Comparison of ENCODE assay signal across 14 cellular contexts in the genomic region with DNA sequence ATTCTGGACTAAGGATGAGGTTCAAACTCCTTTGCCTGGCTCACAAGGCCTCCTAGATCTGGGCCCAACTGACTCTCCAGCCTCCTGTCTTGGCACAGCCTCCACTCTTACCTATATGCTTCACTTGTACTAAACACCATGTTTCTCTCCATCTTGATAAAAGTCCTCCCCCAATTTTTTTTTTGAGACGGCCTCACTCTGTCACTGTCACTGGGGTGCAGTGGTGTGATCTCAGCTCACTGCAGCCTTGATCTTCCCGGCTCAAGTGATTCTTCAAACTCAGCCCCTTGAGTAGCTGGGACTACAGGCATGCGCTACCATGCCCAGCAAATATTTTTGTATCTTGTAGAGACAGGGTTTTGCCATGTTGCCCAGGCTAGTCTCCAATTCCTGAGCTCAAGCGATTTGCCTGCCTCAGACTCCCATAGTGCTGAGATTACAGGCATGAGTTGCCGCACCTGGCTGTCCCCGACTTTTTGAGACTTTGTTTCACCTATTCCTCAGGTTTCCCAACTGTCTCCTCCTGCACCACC. TPM values are rescaled to one million over a fixed set of nuclear protein-coding genes. Genes with fewer than 3 reads are reported as not detected.
DNase-seq lines count a peak whose midpoint lies in the region; ATAC-seq and TF ChIP-seq lines count a peak whose summit lies in the region.
"Had no signal": no experiment of that assay in that cellular context is flagged by ENCODE, and none has a peak within 500 bp of the region (broad histone marks: within the 10 kb centered on the region; RNA-seq: fewer than 3 reads in every experiment).

No MANE protein-coding gene starts in this region.

- H3K36me3 ChIP-seq in DND-41 (ENCODE audit: insufficient read depth, low read length), result peaks cover 19% of the 10 kb centered on the region
- H3K36me3 ChIP-seq in mammary epithelial cell (ENCODE audit: insufficient read depth, low read length), result peaks cover under 1% of the 10 kb centered on the region
- H3K36me3 ChIP-seq in MG63, result peaks cover 15% of the 10 kb centered on the region
- H3K36me3 ChIP-seq: adrenal gland had no signal

- H3K27ac Mint-ChIP-seq in T-helper 2 cell treated with Interferon-gamma antibody and Interleukin-4, amounts not matched to agents 5 μg/mL and 100 μg/mL, for 36 hours, result peak overlapping the region; percentile 58
- H3K27ac Mint-ChIP-seq in neural crest cell (ENCODE audit: unreplicated experiment), result no peak overlapping the region

- DNase-seq in T-helper 2 cell treated with Interferon-gamma antibody and Interleukin-4, amounts not matched to agents 5 μg/mL and 100 μg/mL, for 36 hours (ENCODE audit: low spot score), result no peak
- no peak for DNase-seq in T-helper 2 cell
- DNase-seq in DND-41, result no peak
- no peak for DNase-seq in mammary epithelial cell
- no peak for DNase-seq in neural crest cell (ENCODE audit: low read depth, low spot score)
- DNase-seq in NCI-H2196 treated with DMSO at 0.1 percent for 48 hours (lab: John Stamatoyannopoulos, UW; ENCODE audit: unreplicated experiment), result no peak
- no peak for DNase-seq in MG63
- DNase-seq: GDM1; MM.1S; NCI-H2081 treated with DMSO at 0.1 percent for 48 hours; NK-92 treated with Interleukin-12 subunit alpha and Interleukin-12 subunit beta, amount 100 ng/mL, for 24 hours had no signal

- BruUV-seq in mammary epithelial cell (replicated peaks; lab: Mats Ljungman, UMichigan), result no TSS peak

- H3K9ac ChIP-seq in DND-41 (ENCODE audit: low read depth, low read length) (no peak overlapping the region), mammary epithelial cell (ENCODE audit: insufficient read depth, low read length) (no peak overlapping the region)

- dilution Hi-C loops in mammary epithelial cell (cut with HindIII; ENCODE audit: low sequenced_read_pairs), result loop anchor here (5.0 kb wide), 1 partner anchor 49 kb away; no protein-coding TSS in a partner anchor

- H4K20me1 ChIP-seq in DND-41 (ENCODE audit: insufficient read depth, low read length) (peaks cover 14% of the 10 kb centered on the region), mammary epithelial cell (ENCODE audit: insufficient read depth, low read length) (no peaks in the 10 kb centered on the region)

- H3K79me2 ChIP-seq in DND-41 (ENCODE audit: insufficient read depth, low read length) (peaks cover 42% of the 10 kb centered on the region), mammary epithelial cell (ENCODE audit: insufficient read depth, low read length) (peaks cover 27% of the 10 kb centered on the region)
- H3K79me2 ChIP-seq: hepatocyte had no signal

- no peaks in the 10 kb centered on the region for H3K9me3 ChIP-seq in DND-41 (ENCODE audit: insufficient read depth, low read length, severe bottlenecking)
- H3K9me3 ChIP-seq in mammary epithelial cell (replicated peaks; ENCODE audit: insufficient read depth, low read length), result no peaks in the 10 kb centered on the region
- no peaks in the 10 kb centered on the region for H3K9me3 ChIP-seq in MG63
- H3K9me3 ChIP-seq: adrenal gland had no signal

- no peaks in the 10 kb centered on the region for H3K27me3 ChIP-seq in DND-41 (ENCODE audit: insufficient read depth, low read length, poor library complexity)
- no peaks in the 10 kb centered on the region for H3K27me3 ChIP-seq in mammary epithelial cell (ENCODE audit: insufficient read depth, low read length)
- no peaks in the 10 kb centered on the region for H3K27me3 ChIP-seq in MG63
- H3K27me3 ChIP-seq: adrenal gland, hepatocyte had no signal

- no peak overlapping the region for H3K4me2 ChIP-seq in DND-41 (ENCODE audit: insufficient read depth, low read length)
- no peak overlapping the region for H3K4me2 ChIP-seq in mammary epithelial cell (ENCODE audit: insufficient read depth, low read depth, low read length)
- H3K4me2 ChIP-seq: hepatocyte had no signal

- no peaks in the 10 kb centered on the region for H3K9me3 Mint-ChIP-seq in T-helper 2 cell treated with Interferon-gamma antibody and Interleukin-4, amounts not matched to agents 5 μg/mL and 100 μg/mL, for 36 hours
- no peaks in the 10 kb centered on the region for H3K9me3 Mint-ChIP-seq in neural crest cell

- CTCF ChIA-PET in mammary epithelial cell (lab: Charles Lee; ENCODE audit: low non-redundant PET), result no interaction called here

- H3K4me3 Mint-ChIP-seq in T-helper 2 cell treated with Interferon-gamma antibody and Interleukin-4, amounts not matched to agents 5 μg/mL and 100 μg/mL, for 36 hours, result peak overlapping the region; percentile 7
- H3K4me3 Mint-ChIP-seq in neural crest cell, result peak overlapping the region; percentile 29

- ATAC-seq in DND-41 (ENCODE audit: insufficient read depth, low read depth) (no peak), GM18858 (IDR thresholded peaks at IDR 0.05; ENCODE audit: unreplicated experiment) (no peak)

- peaks cover 88% of the 10 kb centered on the region for H3K4me1 ChIP-seq in DND-41 (ENCODE audit: insufficient read depth, low read length)
- H3K4me1 ChIP-seq in mammary epithelial cell (ENCODE audit: insufficient read depth, low read length), result peaks cover 20% of the 10 kb centered on the region

- in situ Hi-C loops in mammary epithelial cell (cut with MboI; ENCODE audit: low sequenced_read_pairs in 2 of 2), result loop anchor here in 1 of 2 donors (5.0 kb wide), 1 partner anchor 44 kb away; no protein-coding TSS in a partner anchor

- H3K4me1 Mint-ChIP-seq in T-helper 2 cell treated with Interferon-gamma antibody and Interleukin-4, amounts not matched to agents 5 μg/mL and 100 μg/mL, for 36 hours (ENCODE audit: low read depth), result peaks cover 78% of the 10 kb centered on the region
- peaks cover 13% of the 10 kb centered on the region for H3K4me1 Mint-ChIP-seq in neural crest cell

- H3K36me3 Mint-ChIP-seq in T-helper 2 cell treated with Interferon-gamma antibody and Interleukin-4, amounts not matched to agents 5 μg/mL and 100 μg/mL, for 36 hours (ENCODE audit: low read depth), result peaks cover 25% of the 10 kb centered on the region
- peaks cover 2% of the 10 kb centered on the region for H3K36me3 Mint-ChIP-seq in neural crest cell (ENCODE audit: low read depth)

- intact Hi-C loops in mammary epithelial cell (cut with micrococcal nuclease), result no loop called here

- H3K27ac ChIP-seq in DND-41 (ENCODE audit: low read length) (peak overlapping the region; percentile 96), mammary epithelial cell (ENCODE audit: insufficient read depth, low read depth, low read length) (no peak overlapping the region)
- H3K27ac ChIP-seq: hepatocyte had no signal

- TF ChIP-seq CTCF in DND-41 (IDR thresholded peaks at IDR 0.05; ENCODE audit: borderline replicate concordance, extremely low read depth, low read length, poor library complexity, severe bottlenecking) (no peak), mammary epithelial cell (conservative IDR thresholded peaks at IDR 0.05 in 1 of 2, IDR thresholded peaks at IDR 0.05 in 1 of 2; ENCODE audit: extremely low read depth in 1 of 2, insufficient read depth in 1 of 2, low read depth in 1 of 2, low read length in 2 of 2) (no peak), neural crest cell (conservative IDR thresholded peaks at IDR 0.05) (no peak)

- WGBS in mammary epithelial cell (ENCODE audit: low coverage, missing lambda C conversion rate), result 43% methylated on average over 6 of the region's 6 CpGs

- H3K4me3 ChIP-seq in DND-41 (ENCODE audit: low read depth in 1 of 2, low read length in 2 of 2) (no peak overlapping the region), mammary epithelial cell (replicated peaks in 1 of 3; ENCODE audit: insufficient read depth in 1 of 3, low read depth in 2 of 3, low read length in 3 of 3) (no peak overlapping the region), MG63 (no peak overlapping the region)
- H3K4me3 ChIP-seq: adrenal gland, hepatocyte had no signal

- H2AFZ ChIP-seq in DND-41 (ENCODE audit: low read depth, low read length), result no peak overlapping the region
- peak overlapping the region; percentile 61 for H2AFZ ChIP-seq in mammary epithelial cell (ENCODE audit: low read depth, low read length)
- H2AFZ ChIP-seq: hepatocyte had no signal

- H3K27me3 Mint-ChIP-seq in T-helper 2 cell treated with Interferon-gamma antibody and Interleukin-4, amounts not matched to agents 5 μg/mL and 100 μg/mL, for 36 hours (ENCODE audit: low read depth), result no peaks in the 10 kb centered on the region
- peaks cover 14% of the 10 kb centered on the region for H3K27me3 Mint-ChIP-seq in neural crest cell (ENCODE audit: low read depth)

RNA-seq across cellular contexts. Expression of a gene that starts 39.7 kb away (rescaled TPM):
- not detected for total RNA-seq in mammary epithelial cell
- polyA plus RNA-seq in mammary epithelial cell, result 0.02 TPM
- not detected for polyA minus RNA-seq in mammary epithelial cell
- 0.14 and 0.26 TPM in 2 replicates for total RNA-seq in neural crest cell
- 0.53 TPM in 1 of 2 replicates, not detected in the other for total RNA-seq in MG63 (2014; rRNA removed; shearing (Covaris generic); ENCODE audit: low replicate concordance)
